24 cellular contexts compared by ENCODE assay signal in genomic region chr5:127192836-127193341, GRCh38.
"Had no signal": no experiment of that assay in that cellular context is flagged by ENCODE, and none has a peak within 500 bp of the region (broad histone marks: within the 10 kb centered on the region; RNA-seq: fewer than 3 reads in every experiment).

No MANE protein-coding gene starts in this region.

- H3K36me3 ChIP-seq: cardiac muscle cell, sigmoid colon, thyroid gland had no signal

- H3K4me3 Mint-ChIP-seq: activated CD4-positive, alpha-beta memory T cell treated with anti-CD3 and anti-CD28 coated beads, Interleukin-2, amount 10 ng/mL, durations not matched to agents 7 days and 5 days; activated naive CD4-positive, alpha-beta T cell treated with anti-CD3 and anti-CD28 coated beads for 36 hours; activated naive CD8-positive, alpha-beta T cell treated with anti-CD3 and anti-CD28 coated beads, Interleukin-2, amount 10 ng/mL, durations not matched to agents 7 days and 5 days; activated T-cell treated with anti-CD3 and anti-CD28 coated beads, Interleukin-2, amount 50 U/mL, for 72 hours; immature natural killer cell; naive B cell; neural crest cell had no signal

- ATAC-seq: activated T-cell treated with anti-CD3 and anti-CD28 coated beads, Interleukin-2, amount 50 U/mL, for 72 hours; left ventricle myocardium superior; mucosa of descending colon; stimulated activated naive CD8-positive, alpha-beta T cell treated with anti-CD3 and anti-CD28 coated beads, Interleukin-15, Interleukin-2, amounts not matched to agents 100 U/mL and 50 U/mL, for 24 hours had no signal

- H3K36me3 Mint-ChIP-seq: activated naive CD8-positive, alpha-beta T cell treated with anti-CD3 and anti-CD28 coated beads, Interleukin-2, amount 10 ng/mL, durations not matched to agents 7 days and 5 days; immature natural killer cell; naive B cell had no signal

- H3K4me1 Mint-ChIP-seq: activated CD4-positive, alpha-beta memory T cell treated with anti-CD3 and anti-CD28 coated beads, Interleukin-2, amount 10 ng/mL, durations not matched to agents 7 days and 5 days; activated naive CD8-positive, alpha-beta T cell treated with anti-CD3 and anti-CD28 coated beads, Interleukin-2, amount 10 ng/mL, durations not matched to agents 7 days and 5 days; immature natural killer cell; naive B cell had no signal

- H3K4me1 ChIP-seq: sigmoid colon, thyroid gland had no signal

- H3K27ac ChIP-seq: cardiac muscle cell, hepatocyte, sigmoid colon, thyroid gland had no signal

- DNase-seq: activated CD4-positive, alpha-beta memory T cell treated with anti-CD3 and anti-CD28 coated beads, Interleukin-2, amount 10 ng/mL, durations not matched to agents 7 days and 5 days; activated CD4-positive, alpha-beta T cell treated with anti-CD3 and anti-CD28 coated beads for 48 hours; activated effector memory CD4-positive, alpha-beta T cell treated with Interleukin-2 at 50 U/mL for 16 hours; activated naive CD4-positive, alpha-beta T cell treated with anti-CD3 and anti-CD28 coated beads for 36 hours; activated naive CD8-positive, alpha-beta T cell treated with anti-CD3 and anti-CD28 coated beads, Interleukin-2, amount 10 ng/mL, durations not matched to agents 7 days and 5 days; activated T-cell treated with anti-CD3 and anti-CD28 coated beads, Interleukin-2, amount 50 U/mL, for 72 hours; amygdala; effector CD4-positive, alpha-beta T cell; erythroblast; glutamatergic neuron; immature natural killer cell; kidney glomerular epithelial cell; left ventricle myocardium superior; mucosa of descending colon; naive B cell; sigmoid colon; stimulated activated CD4-positive, alpha-beta T cell treated with anti-CD3 and anti-CD28 coated beads, Interleukin-4, amount 100 ng/mL, for 4 hours; stimulated activated naive CD8-positive, alpha-beta T cell treated with anti-CD3 and anti-CD28 coated beads, Interleukin-15, Interleukin-2, amounts not matched to agents 100 U/mL and 50 U/mL, for 24 hours; substantia nigra; thyroid gland had no signal

- H3K27me3 ChIP-seq: cardiac muscle cell, hepatocyte, sigmoid colon, thyroid gland had no signal

- H3K4me2 ChIP-seq: hepatocyte had no signal

- H3K79me2 ChIP-seq: hepatocyte had no signal

- H3K27ac Mint-ChIP-seq: activated CD4-positive, alpha-beta memory T cell treated with anti-CD3 and anti-CD28 coated beads, Interleukin-2, amount 10 ng/mL, durations not matched to agents 7 days and 5 days; activated naive CD4-positive, alpha-beta T cell treated with anti-CD3 and anti-CD28 coated beads for 36 hours; activated naive CD8-positive, alpha-beta T cell treated with anti-CD3 and anti-CD28 coated beads, Interleukin-2, amount 10 ng/mL, durations not matched to agents 7 days and 5 days; activated T-cell treated with anti-CD3 and anti-CD28 coated beads, Interleukin-2, amount 50 U/mL, for 72 hours; immature natural killer cell had no signal

- H3K9me3 Mint-ChIP-seq: activated CD4-positive, alpha-beta memory T cell treated with anti-CD3 and anti-CD28 coated beads, Interleukin-2, amount 10 ng/mL, durations not matched to agents 7 days and 5 days; activated naive CD4-positive, alpha-beta T cell treated with anti-CD3 and anti-CD28 coated beads for 36 hours; activated naive CD8-positive, alpha-beta T cell treated with anti-CD3 and anti-CD28 coated beads, Interleukin-2, amount 10 ng/mL, durations not matched to agents 7 days and 5 days; activated T-cell treated with anti-CD3 and anti-CD28 coated beads, Interleukin-2, amount 50 U/mL, for 72 hours; neural crest cell had no signal

- FAIRE-seq: frontal cortex had no signal

- H3K9me3 ChIP-seq: mucosa of descending colon, sigmoid colon, thyroid gland had no signal

- H2AFZ ChIP-seq: hepatocyte had no signal

- H3K4me3 ChIP-seq: cardiac muscle cell, hepatocyte, mucosa of descending colon, sigmoid colon, thyroid gland had no signal
